Comparison of ENCODE assay signal across 24 cellular contexts in the genomic region with DNA sequence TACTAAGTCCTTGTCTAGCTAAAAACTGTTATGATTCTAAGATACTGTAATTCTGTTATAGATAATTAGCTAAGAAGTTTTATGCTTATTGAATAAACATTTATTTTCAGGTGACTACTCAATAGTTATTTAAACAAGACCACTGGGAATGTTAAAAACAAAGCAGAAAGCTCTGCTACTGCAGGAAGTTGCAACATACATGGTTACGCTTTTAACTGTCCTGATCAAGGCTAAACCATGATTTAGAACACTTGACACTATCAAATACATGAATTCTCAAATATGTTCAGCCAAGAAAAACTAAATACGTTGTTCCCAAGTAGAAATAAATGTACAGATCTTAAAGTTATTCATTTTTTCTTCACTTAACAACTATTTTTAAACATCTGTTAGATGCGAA.
"Had no signal": no experiment of that assay in that cellular context is flagged by ENCODE, and none has a peak within 500 bp of the region (broad histone marks: within the 10 kb centered on the region; RNA-seq: fewer than 3 reads in every experiment).

No MANE protein-coding gene starts in this region.

- H3K9me3 ChIP-seq: ovary, psoas muscle, right lobe of liver, sigmoid colon, stomach, thoracic aorta, thyroid gland, tibial nerve, upper lobe of left lung, vagina had no signal

- FAIRE-seq: small intestine, urothelium cell line had no signal

- H3K36me3 ChIP-seq: neural progenitor cell, ovary, right lobe of liver, sigmoid colon, stomach, thoracic aorta, thyroid gland, tibial nerve, upper lobe of left lung, vagina had no signal

- H3K27ac ChIP-seq: neural progenitor cell, ovary, parathyroid adenoma, psoas muscle, right lobe of liver, sigmoid colon, stomach, thoracic aorta, thyroid gland, tibial nerve, upper lobe of left lung, vagina had no signal

- H3K4me1 ChIP-seq: neural progenitor cell, parathyroid adenoma, psoas muscle, right lobe of liver, sigmoid colon, stomach, thyroid gland, tibial nerve, upper lobe of left lung, vagina had no signal

- H3K9ac ChIP-seq: neural progenitor cell, parathyroid adenoma had no signal

- H3K27me3 ChIP-seq: neural progenitor cell, ovary, right lobe of liver, sigmoid colon, stomach, thyroid gland, tibial nerve, upper lobe of left lung, vagina had no signal

- DNase-seq: occipital lobe; ovary; posterior cingulate gyrus; psoas muscle; right cardiac atrium; right lobe of liver; sigmoid colon; small intestine; stimulated activated CD4-positive, alpha-beta T cell treated with anti-CD3 and anti-CD28 coated beads, Interleukin-15, amount 100 ng/mL, for 24 hours; stimulated activated CD4-positive, alpha-beta T cell treated with anti-CD3 and anti-CD28 coated beads, Interleukin-2, amount 100 ng/mL, for 24 hours; stimulated activated CD4-positive, alpha-beta T cell treated with anti-CD3 and anti-CD28 coated beads, Interleukin-2, amount 100 ng/mL, for 48 hours; stimulated activated CD4-positive, alpha-beta T cell treated with anti-CD3 and anti-CD28 coated beads, Interleukin-4, amount 100 ng/mL, for 24 hours; stimulated activated naive B cell treated with anti-CD40 and anti-IgM and Interleukin-4, amounts not matched to agents 10 μg/mL and 1 μg/mL and 100 μg/mL, for 72 hours; stimulated activated naive CD4-positive, alpha-beta T cell treated with Interleukin-2 at 50 U/mL for 16 hours; stomach; thyroid gland; trophoblast cell; upper lobe of left lung had no signal

- H3K4me3 ChIP-seq: neural progenitor cell, ovary, psoas muscle, right lobe of liver, sigmoid colon, stomach, thoracic aorta, thyroid gland, tibial nerve, upper lobe of left lung, vagina had no signal
